9 cellular contexts compared by ENCODE assay signal in the genomic region with DNA sequence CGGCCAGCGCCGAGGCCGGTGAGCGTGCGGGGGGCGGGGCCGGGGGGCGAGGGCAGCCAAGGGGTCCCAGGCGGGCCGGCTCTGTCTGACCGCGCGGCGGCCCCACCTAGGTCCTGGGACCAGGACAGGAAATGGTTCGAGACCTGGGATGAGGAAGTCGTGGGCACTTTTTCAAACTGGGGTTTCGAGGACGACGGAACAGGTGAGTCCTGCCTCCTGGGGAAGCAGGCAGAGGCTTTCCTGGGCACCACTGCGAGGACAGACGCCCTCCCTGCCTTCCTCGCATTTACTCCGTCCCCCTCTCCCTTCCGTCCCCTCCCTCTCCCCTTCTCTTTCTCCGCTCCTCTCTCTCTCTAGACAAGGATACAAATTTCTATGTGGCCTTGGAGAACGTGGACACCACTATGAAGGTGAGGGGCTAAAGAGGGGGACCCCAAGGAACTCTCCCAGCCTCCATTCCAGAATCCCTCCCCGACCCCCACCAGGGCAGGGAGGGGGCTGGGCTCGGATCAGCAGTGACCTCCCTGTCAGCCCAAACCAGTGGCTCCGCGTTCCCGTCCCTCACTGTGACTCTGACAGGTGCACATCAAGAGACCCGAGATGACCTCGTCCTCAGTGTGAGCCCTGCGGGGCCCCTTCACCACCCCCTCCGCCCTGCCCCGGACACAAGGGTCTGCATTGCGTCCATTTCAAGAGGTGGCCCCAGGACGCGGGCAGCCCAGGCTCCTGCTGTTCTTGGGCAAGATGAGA. TPM values are rescaled to one million over a fixed set of nuclear protein-coding genes. Genes with fewer than 3 reads are reported as not detected.
DNase-seq lines count a peak whose midpoint lies in the region; ATAC-seq lines count a peak whose summit lies in the region.
"Had no signal": no experiment of that assay in that cellular context is flagged by ENCODE, and none has a peak within 500 bp of the region (broad histone marks: within the 10 kb centered on the region; RNA-seq: fewer than 3 reads in every experiment).

No MANE protein-coding gene starts in this region.

- H3K9me3 ChIP-seq in iPS-18c (ENCODE audit: control insufficient read depth, insufficient read depth, low read length) = no peaks in the 10 kb centered on the region

- H3K4me3 ChIP-seq in iPS-18c (ENCODE audit: insufficient read depth, low read depth, low read length) = peak overlapping the region; percentile 79

- no peaks in the 10 kb centered on the region for H3K9me3 Mint-ChIP-seq in T-helper 2 cell treated with Interferon-gamma antibody and Interleukin-4, amounts not matched to agents 5 μg/mL and 100 μg/mL, for 36 hours
- H3K9me3 Mint-ChIP-seq in activated CD4-positive, alpha-beta memory T cell treated with anti-CD3 and anti-CD28 coated beads, Interleukin-2, amount 10 ng/mL, durations not matched to agents 7 days and 5 days = no peaks in the 10 kb centered on the region
- no peaks in the 10 kb centered on the region for H3K9me3 Mint-ChIP-seq in stimulated activated effector memory CD8-positive, alpha-beta T cell treated with anti-CD3 and anti-CD28 coated beads, Interleukin-12 subunit alpha, Interleukin-12 subunit beta, amount 100 ng/mL, for 72 hours

- no peak for DNase-seq in T-helper 2 cell treated with Interferon-gamma antibody and Interleukin-4, amounts not matched to agents 5 μg/mL and 100 μg/mL, for 36 hours (ENCODE audit: low spot score)
- DNase-seq in T-helper 2 cell (no peak), GF-D8 (lab: John Stamatoyannopoulos, UW) (no peak), NCI-H526 treated with DMSO at 0.1 percent for 48 hours (lab: John Stamatoyannopoulos, UW) (no peak), occipital lobe (lab: John Stamatoyannopoulos, UW) (no peak)
- peak; percentile 26 for DNase-seq in activated CD4-positive, alpha-beta memory T cell treated with anti-CD3 and anti-CD28 coated beads, Interleukin-2, amount 10 ng/mL, durations not matched to agents 7 days and 5 days
- DNase-seq in stimulated activated effector memory CD8-positive, alpha-beta T cell treated with anti-CD3 and anti-CD28 coated beads, Interleukin-12 subunit alpha, Interleukin-12 subunit beta, amount 100 ng/mL, for 72 hours (ENCODE audit: low spot score in 2 of 2) = peak in 1 of 2 donors; percentile 64

- peaks cover 9% of the 10 kb centered on the region for H3K4me1 Mint-ChIP-seq in T-helper 2 cell treated with Interferon-gamma antibody and Interleukin-4, amounts not matched to agents 5 μg/mL and 100 μg/mL, for 36 hours (ENCODE audit: low read depth)
- peaks cover 18% of the 10 kb centered on the region for H3K4me1 Mint-ChIP-seq in activated CD4-positive, alpha-beta memory T cell treated with anti-CD3 and anti-CD28 coated beads, Interleukin-2, amount 10 ng/mL, durations not matched to agents 7 days and 5 days
- peaks cover 24% of the 10 kb centered on the region for H3K4me1 Mint-ChIP-seq in stimulated activated effector memory CD8-positive, alpha-beta T cell treated with anti-CD3 and anti-CD28 coated beads, Interleukin-12 subunit alpha, Interleukin-12 subunit beta, amount 100 ng/mL, for 72 hours

- peak overlapping the region; percentile 11 for H3K4me3 Mint-ChIP-seq in T-helper 2 cell treated with Interferon-gamma antibody and Interleukin-4, amounts not matched to agents 5 μg/mL and 100 μg/mL, for 36 hours
- H3K4me3 Mint-ChIP-seq in activated CD4-positive, alpha-beta memory T cell treated with anti-CD3 and anti-CD28 coated beads, Interleukin-2, amount 10 ng/mL, durations not matched to agents 7 days and 5 days = peak overlapping the region; percentile 1
- H3K4me3 Mint-ChIP-seq in stimulated activated effector memory CD8-positive, alpha-beta T cell treated with anti-CD3 and anti-CD28 coated beads, Interleukin-12 subunit alpha, Interleukin-12 subunit beta, amount 100 ng/mL, for 72 hours = peak overlapping the region; percentile 72

- H3K36me3 Mint-ChIP-seq in T-helper 2 cell treated with Interferon-gamma antibody and Interleukin-4, amounts not matched to agents 5 μg/mL and 100 μg/mL, for 36 hours (ENCODE audit: low read depth) = no peaks in the 10 kb centered on the region
- no peaks in the 10 kb centered on the region for H3K36me3 Mint-ChIP-seq in activated CD4-positive, alpha-beta memory T cell treated with anti-CD3 and anti-CD28 coated beads, Interleukin-2, amount 10 ng/mL, durations not matched to agents 7 days and 5 days (ENCODE audit: low read depth)
- H3K36me3 Mint-ChIP-seq in stimulated activated effector memory CD8-positive, alpha-beta T cell treated with anti-CD3 and anti-CD28 coated beads, Interleukin-12 subunit alpha, Interleukin-12 subunit beta, amount 100 ng/mL, for 72 hours = peaks cover 4% of the 10 kb centered on the region

- H3K27ac Mint-ChIP-seq in T-helper 2 cell treated with Interferon-gamma antibody and Interleukin-4, amounts not matched to agents 5 μg/mL and 100 μg/mL, for 36 hours = no peak overlapping the region
- no peak overlapping the region for H3K27ac Mint-ChIP-seq in activated CD4-positive, alpha-beta memory T cell treated with anti-CD3 and anti-CD28 coated beads, Interleukin-2, amount 10 ng/mL, durations not matched to agents 7 days and 5 days
- H3K27ac Mint-ChIP-seq in stimulated activated effector memory CD8-positive, alpha-beta T cell treated with anti-CD3 and anti-CD28 coated beads, Interleukin-12 subunit alpha, Interleukin-12 subunit beta, amount 100 ng/mL, for 72 hours = no peak overlapping the region

- peak; percentile 14 for ATAC-seq in stimulated activated effector memory CD8-positive, alpha-beta T cell treated with anti-CD3 and anti-CD28 coated beads, Interleukin-12 subunit alpha, Interleukin-12 subunit beta, amount 100 ng/mL, for 72 hours

- peaks cover 41% of the 10 kb centered on the region for H3K27me3 Mint-ChIP-seq in T-helper 2 cell treated with Interferon-gamma antibody and Interleukin-4, amounts not matched to agents 5 μg/mL and 100 μg/mL, for 36 hours (ENCODE audit: low read depth)
- peaks cover 45% of the 10 kb centered on the region for H3K27me3 Mint-ChIP-seq in activated CD4-positive, alpha-beta memory T cell treated with anti-CD3 and anti-CD28 coated beads, Interleukin-2, amount 10 ng/mL, durations not matched to agents 7 days and 5 days

- CTCF ChIA-PET in activated CD4-positive, alpha-beta memory T cell treated with anti-CD3 and anti-CD28 coated beads, Interleukin-2, amount 10 ng/mL, durations not matched to agents 7 days and 5 days (lab: Charles Lee) = no interaction called here

- POLR2A ChIA-PET in activated CD4-positive, alpha-beta memory T cell treated with anti-CD3 and anti-CD28 coated beads, Interleukin-2, amount 10 ng/mL, durations not matched to agents 7 days and 5 days (lab: Charles Lee) = no interaction called here

RNA-seq across cellular contexts. Expression of a gene that starts 2.6 kb away (rescaled TPM):
- under 1 TPM in 1 of 2 experiments, not detected in 1; 0.50 TPM for total RNA-seq in activated CD4-positive, alpha-beta memory T cell treated with anti-CD3 and anti-CD28 coated beads, Interleukin-2, amount 10 ng/mL, durations not matched to agents 7 days and 5 days
- not detected for total RNA-seq in occipital lobe
- total RNA-seq: A172 had no signal

RNA-seq across cellular contexts. Expression of a gene that starts 17.4 kb away (rescaled TPM):
- total RNA-seq in activated CD4-positive, alpha-beta memory T cell treated with anti-CD3 and anti-CD28 coated beads, Interleukin-2, amount 10 ng/mL, durations not matched to agents 7 days and 5 days = under 1 TPM in 1 of 2 experiments, not detected in 1; 0.20 TPM
- 0.47 TPM for total RNA-seq in occipital lobe
- total RNA-seq: A172 had no signal

RNA-seq across cellular contexts. Expression of a gene that starts 53.2 kb away (rescaled TPM):
- not detected for total RNA-seq in activated CD4-positive, alpha-beta memory T cell treated with anti-CD3 and anti-CD28 coated beads, Interleukin-2, amount 10 ng/mL, durations not matched to agents 7 days and 5 days
- total RNA-seq in occipital lobe = not detected
- total RNA-seq: A172 had no signal

Comparison
In these comparisons a context has a peak if more than half of its experiments do, and no peak if none do; other contexts are left out.
1. H3K4me3 Mint-ChIP-seq: peak in every context shown above with its lines; median percentile 72 in stimulated activated effector memory CD8-positive, alpha-beta T cell treated with anti-CD3 and anti-CD28 coated beads, Interleukin-12 subunit alpha, Interleukin-12 subunit beta, amount 100 ng/mL, for 72 hours; 11 in T-helper 2 cell treated with Interferon-gamma antibody and Interleukin-4, amounts not matched to agents 5 μg/mL and 100 μg/mL, for 36 hours; 1 in activated CD4-positive, alpha-beta memory T cell treated with anti-CD3 and anti-CD28 coated beads, Interleukin-2, amount 10 ng/mL, durations not matched to agents 7 days and 5 days.